1 cellular context compared by ENCODE assay signal in the genomic region with DNA sequence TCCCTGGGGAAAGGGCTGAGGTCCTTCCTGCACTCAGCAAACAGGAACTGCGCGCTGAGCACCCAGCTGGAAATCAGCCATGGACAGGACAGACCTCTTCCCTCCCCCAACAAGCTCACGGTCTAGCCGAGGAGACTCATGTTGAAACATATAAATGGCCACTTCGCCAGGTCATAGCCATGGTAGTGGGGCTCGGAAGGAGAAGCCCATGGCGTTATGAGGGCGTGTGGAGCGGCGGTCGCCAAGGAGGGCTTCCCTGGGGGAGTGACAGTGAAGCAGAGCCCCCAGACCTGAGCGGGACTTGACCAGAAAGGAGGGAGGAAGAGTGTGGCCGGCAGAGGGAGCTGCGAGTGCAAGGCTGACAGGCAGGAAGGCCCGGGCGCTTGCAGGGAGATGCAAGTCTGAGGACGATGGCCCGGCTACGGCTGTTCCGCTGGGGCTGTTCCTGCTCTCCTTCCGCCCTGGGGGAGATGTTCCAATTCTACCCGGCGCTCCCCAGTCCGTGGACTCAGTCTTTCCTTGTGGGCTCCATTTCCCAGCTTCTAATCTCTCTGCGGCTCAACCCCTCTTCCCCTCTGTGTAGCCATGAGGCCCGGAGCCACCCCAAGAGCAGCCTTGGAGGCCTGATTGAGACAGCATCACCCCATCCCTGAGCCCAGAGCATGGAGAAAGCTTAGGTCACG.
TF ChIP-seq lines count a peak whose summit lies in the region.

No MANE protein-coding gene starts in this region.

TF ChIP-seq in HepG2, 621 proteins besides CTCF, POLR2A, EP300 and RAD21 (continued from another document and continues in another):
- TF ChIP-seq SRSF1 (optimal IDR thresholded peaks at IDR 0.05; ENCODE audit: low read depth, low read length) (no peak), ZNF343 (CRISPR knock-in tag; IDR thresholded peaks at IDR 0.05) (0 out of 2 replicates have a peak, but pooled peaks have one; percentile 44), ZC3H13 (CRISPR knock-in tag; IDR thresholded peaks at IDR 0.05) (no peak), ZNF234 (CRISPR knock-in tag; conservative IDR thresholded peaks at IDR 0.05) (no peak), BRCA1 (CRISPR knock-in tag; IDR thresholded peaks at IDR 0.05) (no peak), ZNF709 (CRISPR knock-in tag; IDR thresholded peaks at IDR 0.05) (no peak), ZKSCAN5 (CRISPR knock-in tag; IDR thresholded peaks at IDR 0.05) (no peak), FOSL2 (CRISPR knock-in tag; IDR thresholded peaks at IDR 0.05) (peak; percentile 29; the same call in 1 of the 2 replicates), ZNF75D (CRISPR knock-in tag; IDR thresholded peaks at IDR 0.05; ENCODE audit: borderline replicate concordance) (no peak), KDM5A (IDR thresholded peaks at IDR 0.05; ENCODE audit: borderline replicate concordance, low read length) (no peak), U2AF1 (optimal IDR thresholded peaks at IDR 0.05; ENCODE audit: low read depth, low read length) (no peak), SP4 (CRISPR knock-in tag; IDR thresholded peaks at IDR 0.05) (no peak), MEIS1 (CRISPR knock-in tag; IDR thresholded peaks at IDR 0.05; ENCODE audit: borderline replicate concordance) (no peak), KDM6A (CRISPR knock-in tag; IDR thresholded peaks at IDR 0.05; ENCODE audit: low read depth) (no peak), NKX3-1 (CRISPR knock-in tag; IDR thresholded peaks at IDR 0.05) (no peak), ZNF674 (CRISPR knock-in tag; IDR thresholded peaks at IDR 0.05; ENCODE audit: low read depth) (no peak), HDAC6 (IDR thresholded peaks at IDR 0.05; ENCODE audit: low read depth, low read length) (no peak), ZIK1 (CRISPR knock-in tag; IDR thresholded peaks at IDR 0.05; ENCODE audit: borderline replicate concordance, low read depth) (no peak), ZNF546 (CRISPR knock-in tag; conservative IDR thresholded peaks at IDR 0.05) (no peak), U2AF2 (IDR thresholded peaks at IDR 0.05; ENCODE audit: low read depth, low read length) (no peak), TBL1XR1 (IDR thresholded peaks at IDR 0.05; ENCODE audit: borderline replicate concordance, low read length, partially characterized antibody) (no peak), TAF15 (IDR thresholded peaks at IDR 0.05; ENCODE audit: low read depth, low read length, poor library complexity, severe bottlenecking) (no peak), BORCS8-MEF2B (CRISPR knock-in tag; IDR thresholded peaks at IDR 0.05) (peak; percentile 59; the same call in 1 of the 2 replicates), TARDBP (CRISPR knock-in tag; IDR thresholded peaks at IDR 0.05) (no peak), ZNF737 (CRISPR knock-in tag; IDR thresholded peaks at IDR 0.05; ENCODE audit: borderline replicate concordance) (no peak), ZNF3 (CRISPR knock-in tag; IDR thresholded peaks at IDR 0.05) (no peak), GLI4 (CRISPR knock-in tag; IDR thresholded peaks at IDR 0.05; ENCODE audit: borderline replicate concordance) (no peak), SNAPC2 (CRISPR knock-in tag; IDR thresholded peaks at IDR 0.05) (no peak), NCOA2 (CRISPR knock-in tag; IDR thresholded peaks at IDR 0.05) (no peak)
- TF ChIP-seq, protein P1, sequence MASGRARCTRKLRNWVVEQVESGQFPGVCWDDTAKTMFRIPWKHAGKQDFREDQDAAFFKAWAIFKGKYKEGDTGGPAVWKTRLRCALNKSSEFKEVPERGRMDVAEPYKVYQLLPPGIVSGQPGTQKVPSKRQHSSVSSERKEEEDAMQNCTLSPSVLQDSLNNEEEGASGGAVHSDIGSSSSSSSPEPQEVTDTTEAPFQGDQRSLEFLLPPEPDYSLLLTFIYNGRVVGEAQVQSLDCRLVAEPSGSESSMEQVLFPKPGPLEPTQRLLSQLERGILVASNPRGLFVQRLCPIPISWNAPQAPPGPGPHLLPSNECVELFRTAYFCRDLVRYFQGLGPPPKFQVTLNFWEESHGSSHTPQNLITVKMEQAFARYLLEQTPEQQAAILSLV (CRISPR knock-in tag; IDR thresholded peaks at IDR 0.05; ENCODE audit: borderline replicate concordance): peak; percentile 43; the same call in 1 of the 2 replicates
- TF ChIP-seq, protein P2, sequence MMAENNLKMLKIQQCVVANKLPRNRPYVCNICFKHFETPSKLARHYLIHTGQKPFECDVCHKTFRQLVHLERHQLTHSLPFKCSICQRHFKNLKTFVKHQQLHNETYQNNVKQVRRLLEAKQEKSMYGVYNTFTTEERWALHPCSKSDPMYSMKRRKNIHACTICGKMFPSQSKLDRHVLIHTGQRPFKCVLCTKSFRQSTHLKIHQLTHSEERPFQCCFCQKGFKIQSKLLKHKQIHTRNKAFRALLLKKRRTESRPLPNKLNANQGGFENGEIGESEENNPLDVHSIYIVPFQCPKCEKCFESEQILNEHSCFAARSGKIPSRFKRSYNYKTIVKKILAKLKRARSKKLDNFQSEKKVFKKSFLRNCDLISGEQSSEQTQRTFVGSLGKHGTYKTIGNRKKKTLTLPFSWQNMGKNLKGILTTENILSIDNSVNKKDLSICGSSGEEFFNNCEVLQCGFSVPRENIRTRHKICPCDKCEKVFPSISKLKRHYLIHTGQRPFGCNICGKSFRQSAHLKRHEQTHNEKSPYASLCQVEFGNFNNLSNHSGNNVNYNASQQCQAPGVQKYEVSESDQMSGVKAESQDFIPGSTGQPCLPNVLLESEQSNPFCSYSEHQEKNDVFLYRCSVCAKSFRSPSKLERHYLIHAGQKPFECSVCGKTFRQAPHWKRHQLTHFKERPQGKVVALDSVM (CRISPR knock-in tag; IDR thresholded peaks at IDR 0.05): no peak
- TF ChIP-seq, protein P3, sequence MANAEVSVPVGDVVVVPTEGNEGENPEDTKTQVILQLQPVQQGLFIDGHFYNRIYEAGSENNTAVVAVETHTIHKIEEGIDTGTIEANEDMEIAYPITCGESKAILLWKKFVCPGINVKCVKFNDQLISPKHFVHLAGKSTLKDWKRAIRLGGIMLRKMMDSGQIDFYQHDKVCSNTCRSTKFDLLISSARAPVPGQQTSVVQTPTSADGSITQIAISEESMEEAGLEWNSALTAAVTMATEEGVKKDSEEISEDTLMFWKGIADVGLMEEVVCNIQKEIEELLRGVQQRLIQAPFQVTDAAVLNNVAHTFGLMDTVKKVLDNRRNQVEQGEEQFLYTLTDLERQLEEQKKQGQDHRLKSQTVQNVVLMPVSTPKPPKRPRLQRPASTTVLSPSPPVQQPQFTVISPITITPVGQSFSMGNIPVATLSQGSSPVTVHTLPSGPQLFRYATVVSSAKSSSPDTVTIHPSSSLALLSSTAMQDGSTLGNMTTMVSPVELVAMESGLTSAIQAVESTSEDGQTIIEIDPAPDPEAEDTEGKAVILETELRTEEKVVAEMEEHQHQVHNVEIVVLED (CRISPR knock-in tag; IDR thresholded peaks at IDR 0.05; ENCODE audit: borderline replicate concordance): no peak
- TF ChIP-seq, protein P4, sequence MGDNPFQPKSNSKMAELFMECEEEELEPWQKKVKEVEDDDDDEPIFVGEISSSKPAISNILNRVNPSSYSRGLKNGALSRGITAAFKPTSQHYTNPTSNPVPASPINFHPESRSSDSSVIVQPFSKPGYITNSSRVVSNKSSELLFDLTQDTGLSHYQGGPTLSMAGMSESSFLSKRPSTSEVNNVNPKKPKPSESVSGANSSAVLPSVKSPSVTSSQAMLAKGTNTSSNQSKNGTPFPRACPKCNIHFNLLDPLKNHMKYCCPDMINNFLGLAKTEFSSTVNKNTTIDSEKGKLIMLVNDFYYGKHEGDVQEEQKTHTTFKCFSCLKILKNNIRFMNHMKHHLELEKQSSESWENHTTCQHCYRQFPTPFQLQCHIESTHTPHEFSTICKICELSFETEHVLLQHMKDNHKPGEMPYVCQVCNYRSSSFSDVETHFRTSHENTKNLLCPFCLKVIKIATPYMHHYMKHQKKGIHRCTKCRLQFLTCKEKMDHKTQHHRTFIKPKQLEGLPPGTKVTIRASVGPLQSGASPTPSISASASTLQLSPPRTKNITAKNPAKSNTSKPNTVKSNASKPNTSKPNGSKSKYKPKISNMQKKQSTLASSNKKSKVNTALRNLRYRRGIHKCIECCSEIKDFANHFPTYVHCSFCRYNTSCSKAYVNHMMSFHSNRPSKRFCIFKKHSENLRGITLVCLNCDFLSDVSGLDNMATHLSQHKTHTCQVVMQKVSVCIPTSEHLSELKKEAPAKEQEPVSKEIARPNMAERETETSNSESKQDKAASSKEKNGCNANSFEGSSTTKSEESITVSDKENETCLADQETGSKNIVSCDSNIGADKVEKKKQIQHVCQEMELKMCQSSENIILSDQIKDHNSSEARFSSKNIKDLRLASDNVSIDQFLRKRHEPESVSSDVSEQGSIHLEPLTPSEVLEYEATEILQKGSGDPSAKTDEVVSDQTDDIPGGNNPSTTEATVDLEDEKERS (CRISPR knock-in tag; IDR thresholded peaks at IDR 0.05): no peak
- TF ChIP-seq, protein P5, sequence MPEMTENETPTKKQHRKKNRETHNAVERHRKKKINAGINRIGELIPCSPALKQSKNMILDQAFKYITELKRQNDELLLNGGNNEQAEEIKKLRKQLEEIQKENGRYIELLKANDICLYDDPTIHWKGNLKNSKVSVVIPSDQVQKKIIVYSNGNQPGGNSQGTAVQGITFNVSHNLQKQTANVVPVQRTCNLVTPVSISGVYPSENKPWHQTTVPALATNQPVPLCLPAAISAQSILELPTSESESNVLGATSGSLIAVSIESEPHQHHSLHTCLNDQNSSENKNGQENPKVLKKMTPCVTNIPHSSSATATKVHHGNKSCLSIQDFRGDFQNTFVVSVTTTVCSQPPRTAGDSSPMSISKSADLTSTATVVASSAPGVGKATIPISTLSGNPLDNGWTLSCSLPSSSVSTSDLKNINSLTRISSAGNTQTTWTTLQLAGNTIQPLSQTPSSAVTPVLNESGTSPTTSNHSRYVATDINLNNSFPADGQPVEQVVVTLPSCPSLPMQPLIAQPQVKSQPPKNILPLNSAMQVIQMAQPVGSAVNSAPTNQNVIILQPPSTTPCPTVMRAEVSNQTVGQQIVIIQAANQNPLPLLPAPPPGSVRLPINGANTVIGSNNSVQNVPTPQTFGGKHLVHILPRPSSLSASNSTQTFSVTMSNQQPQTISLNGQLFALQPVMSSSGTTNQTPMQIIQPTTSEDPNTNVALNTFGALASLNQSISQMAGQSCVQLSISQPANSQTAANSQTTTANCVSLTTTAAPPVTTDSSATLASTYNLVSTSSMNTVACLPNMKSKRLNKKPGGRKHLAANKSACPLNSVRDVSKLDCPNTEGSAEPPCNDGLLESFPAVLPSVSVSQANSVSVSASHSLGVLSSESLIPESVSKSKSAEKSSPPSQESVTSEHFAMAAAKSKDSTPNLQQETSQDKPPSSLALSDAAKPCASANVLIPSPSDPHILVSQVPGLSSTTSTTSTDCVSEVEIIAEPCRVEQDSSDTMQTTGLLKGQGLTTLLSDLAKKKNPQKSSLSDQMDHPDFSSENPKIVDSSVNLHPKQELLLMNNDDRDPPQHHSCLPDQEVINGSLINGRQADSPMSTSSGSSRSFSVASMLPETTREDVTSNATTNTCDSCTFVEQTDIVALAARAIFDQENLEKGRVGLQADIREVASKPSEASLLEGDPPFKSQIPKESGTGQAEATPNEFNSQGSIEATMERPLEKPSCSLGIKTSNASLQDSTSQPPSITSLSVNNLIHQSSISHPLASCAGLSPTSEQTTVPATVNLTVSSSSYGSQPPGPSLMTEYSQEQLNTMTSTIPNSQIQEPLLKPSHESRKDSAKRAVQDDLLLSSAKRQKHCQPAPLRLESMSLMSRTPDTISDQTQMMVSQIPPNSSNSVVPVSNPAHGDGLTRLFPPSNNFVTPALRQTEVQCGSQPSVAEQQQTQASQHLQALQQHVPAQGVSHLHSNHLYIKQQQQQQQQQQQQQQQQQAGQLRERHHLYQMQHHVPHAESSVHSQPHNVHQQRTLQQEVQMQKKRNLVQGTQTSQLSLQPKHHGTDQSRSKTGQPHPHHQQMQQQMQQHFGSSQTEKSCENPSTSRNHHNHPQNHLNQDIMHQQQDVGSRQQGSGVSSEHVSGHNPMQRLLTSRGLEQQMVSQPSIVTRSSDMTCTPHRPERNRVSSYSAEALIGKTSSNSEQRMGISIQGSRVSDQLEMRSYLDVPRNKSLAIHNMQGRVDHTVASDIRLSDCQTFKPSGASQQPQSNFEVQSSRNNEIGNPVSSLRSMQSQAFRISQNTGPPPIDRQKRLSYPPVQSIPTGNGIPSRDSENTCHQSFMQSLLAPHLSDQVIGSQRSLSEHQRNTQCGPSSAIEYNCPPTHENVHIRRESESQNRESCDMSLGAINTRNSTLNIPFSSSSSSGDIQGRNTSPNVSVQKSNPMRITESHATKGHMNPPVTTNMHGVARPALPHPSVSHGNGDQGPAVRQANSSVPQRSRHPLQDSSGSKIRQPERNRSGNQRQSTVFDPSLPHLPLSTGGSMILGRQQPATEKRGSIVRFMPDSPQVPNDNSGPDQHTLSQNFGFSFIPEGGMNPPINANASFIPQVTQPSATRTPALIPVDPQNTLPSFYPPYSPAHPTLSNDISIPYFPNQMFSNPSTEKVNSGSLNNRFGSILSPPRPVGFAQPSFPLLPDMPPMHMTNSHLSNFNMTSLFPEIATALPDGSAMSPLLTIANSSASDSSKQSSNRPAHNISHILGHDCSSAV (CRISPR knock-in tag; IDR thresholded peaks at IDR 0.05; ENCODE audit: borderline replicate concordance): no peak
- TF ChIP-seq, protein P6, sequence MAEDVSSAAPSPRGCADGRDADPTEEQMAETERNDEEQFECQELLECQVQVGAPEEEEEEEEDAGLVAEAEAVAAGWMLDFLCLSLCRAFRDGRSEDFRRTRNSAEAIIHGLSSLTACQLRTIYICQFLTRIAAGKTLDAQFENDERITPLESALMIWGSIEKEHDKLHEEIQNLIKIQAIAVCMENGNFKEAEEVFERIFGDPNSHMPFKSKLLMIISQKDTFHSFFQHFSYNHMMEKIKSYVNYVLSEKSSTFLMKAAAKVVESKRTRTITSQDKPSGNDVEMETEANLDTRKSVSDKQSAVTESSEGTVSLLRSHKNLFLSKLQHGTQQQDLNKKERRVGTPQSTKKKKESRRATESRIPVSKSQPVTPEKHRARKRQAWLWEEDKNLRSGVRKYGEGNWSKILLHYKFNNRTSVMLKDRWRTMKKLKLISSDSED (CRISPR knock-in tag; IDR thresholded peaks at IDR 0.05): no peak
- TF ChIP-seq, protein P7, sequence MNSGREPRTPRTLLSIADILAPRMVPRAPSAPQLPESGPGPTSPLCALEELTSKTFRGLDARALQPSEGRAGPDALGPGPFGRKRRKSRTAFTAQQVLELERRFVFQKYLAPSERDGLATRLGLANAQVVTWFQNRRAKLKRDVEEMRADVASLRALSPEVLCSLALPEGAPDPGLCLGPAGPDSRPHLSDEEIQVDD (CRISPR knock-in tag; IDR thresholded peaks at IDR 0.05; ENCODE audit: borderline replicate concordance): no peak
- TF ChIP-seq, protein P8, sequence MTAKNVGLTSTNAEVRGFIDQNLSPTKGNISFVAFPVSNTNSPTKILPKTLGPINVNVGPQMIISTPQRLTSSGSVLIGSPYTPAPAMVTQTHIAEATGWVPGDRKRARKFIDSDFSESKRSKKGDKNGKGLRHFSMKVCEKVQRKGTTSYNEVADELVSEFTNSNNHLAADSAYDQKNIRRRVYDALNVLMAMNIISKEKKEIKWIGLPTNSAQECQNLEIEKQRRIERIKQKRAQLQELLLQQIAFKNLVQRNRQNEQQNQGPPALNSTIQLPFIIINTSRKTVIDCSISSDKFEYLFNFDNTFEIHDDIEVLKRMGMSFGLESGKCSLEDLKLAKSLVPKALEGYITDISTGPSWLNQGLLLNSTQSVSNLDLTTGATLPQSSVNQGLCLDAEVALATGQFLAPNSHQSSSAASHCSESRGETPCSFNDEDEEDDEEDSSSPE (CRISPR knock-in tag; IDR thresholded peaks at IDR 0.05): peak; percentile 42; the same call in 1 of the 2 replicates
- TF ChIP-seq, protein P9, sequence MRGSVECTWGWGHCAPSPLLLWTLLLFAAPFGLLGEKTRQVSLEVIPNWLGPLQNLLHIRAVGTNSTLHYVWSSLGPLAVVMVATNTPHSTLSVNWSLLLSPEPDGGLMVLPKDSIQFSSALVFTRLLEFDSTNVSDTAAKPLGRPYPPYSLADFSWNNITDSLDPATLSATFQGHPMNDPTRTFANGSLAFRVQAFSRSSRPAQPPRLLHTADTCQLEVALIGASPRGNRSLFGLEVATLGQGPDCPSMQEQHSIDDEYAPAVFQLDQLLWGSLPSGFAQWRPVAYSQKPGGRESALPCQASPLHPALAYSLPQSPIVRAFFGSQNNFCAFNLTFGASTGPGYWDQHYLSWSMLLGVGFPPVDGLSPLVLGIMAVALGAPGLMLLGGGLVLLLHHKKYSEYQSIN (CRISPR knock-in tag; IDR thresholded peaks at IDR 0.05; ENCODE audit: borderline replicate concordance): no peak
